ENCODE assay signal across 8 cellular contexts in genomic region chr22:22959147-22959827, GRCh38.
DNase-seq lines count a peak whose midpoint lies in the region; ATAC-seq, FAIRE-seq and TF ChIP-seq lines count a peak whose summit lies in the region.

No MANE protein-coding gene starts in this region.

- H3K27ac ChIP-seq in KMS-11, result no peak overlapping the region
- no peak overlapping the region for H3K27ac ChIP-seq in RWPE1

- intact Hi-C loops in posterior cingulate gyrus (cut with DNase I), result loop anchor here (1.0 to 10.0 kb wide), 5 partner anchors 86 to 447 kb away; no protein-coding TSS in a partner anchor

- peaks cover 41% of the 10 kb centered on the region for H3K4me1 ChIP-seq in KMS-11 (ENCODE audit: low read depth, poor library complexity, severe bottlenecking)

- no peaks in the 10 kb centered on the region for H3K36me3 ChIP-seq in KMS-11 (ENCODE audit: insufficient read depth)

- DNase-seq in D721Med (ENCODE audit: insufficient read length, low spot score), result no peak
- peak; percentile 54 for DNase-seq in RWPE1 (ENCODE audit: low spot score)
- peak; percentile 83 for DNase-seq in activated effector memory CD4-positive, alpha-beta T cell treated with anti-CD3 and anti-CD28 coated beads, Interleukin-2, amount 50 U/mL, for 16 hours
- peak; percentile 56 to 58 for DNase-seq in frontal cortex (ENCODE audit: low spot score in 2 of 2)
- DNase-seq in posterior cingulate gyrus, result peak; percentile 64 to 97 (median 88)
- DNase-seq in urothelium cell line (ENCODE audit: low spot score), result peak; percentile 82

- no peaks in the 10 kb centered on the region for H3K27me3 ChIP-seq in KMS-11 (ENCODE audit: insufficient read depth, low read depth)

- no peak for ATAC-seq in GM21515 (IDR thresholded peaks at IDR 0.05; ENCODE audit: unreplicated experiment)

- no peaks in the 10 kb centered on the region for H3K79me2 ChIP-seq in KMS-11 (ENCODE audit: insufficient read depth, low read depth)

- peak; percentile 100 for TF ChIP-seq CTCF in D721Med (IDR thresholded peaks at IDR 0.05; ENCODE audit: insufficient read depth, missing control alignments)
- peak; percentile 98 for TF ChIP-seq CTCF in KMS-11 (conservative IDR thresholded peaks at IDR 0.05; ENCODE audit: low read depth, low read length)
- TF ChIP-seq CTCF in RWPE1 (conservative IDR thresholded peaks at IDR 0.05; ENCODE audit: low read depth), result peak; percentile 91

- H3K4me3 ChIP-seq in KMS-11 (IDR thresholded peaks at IDR 0.05; ENCODE audit: insufficient read depth, low read depth, low read length), result no peak overlapping the region

- H2AFZ ChIP-seq in KMS-11 (ENCODE audit: low read depth), result no peak overlapping the region

- CTCF ChIA-PET in RWPE1 (lab: Yijun Ruan, JAX), result interaction anchor here (0.6 to 4.2 kb wide), 7 partner anchors 9 to 659 kb away, joined by 3 to 31 read pairs (median 3); no protein-coding TSS in a partner anchor

- FAIRE-seq in D721Med (lab: Jason Lieb, UNC), result peak; percentile 95
- peak; percentile 93 for FAIRE-seq in frontal cortex (lab: Jason Lieb, UNC)
- peak; percentile 98 for FAIRE-seq in urothelium cell line (lab: Jason Lieb, UNC)

- H3K4me2 ChIP-seq in KMS-11, result no peak overlapping the region

- no peaks in the 10 kb centered on the region for H4K20me1 ChIP-seq in KMS-11 (ENCODE audit: insufficient read depth)

- POLR2A ChIA-PET in RWPE1 (lab: Yijun Ruan, JAX; ENCODE audit: low non-redundant PET), result no interaction called here

- no peak overlapping the region for H3K9ac ChIP-seq in KMS-11
